In the genomic region with DNA sequence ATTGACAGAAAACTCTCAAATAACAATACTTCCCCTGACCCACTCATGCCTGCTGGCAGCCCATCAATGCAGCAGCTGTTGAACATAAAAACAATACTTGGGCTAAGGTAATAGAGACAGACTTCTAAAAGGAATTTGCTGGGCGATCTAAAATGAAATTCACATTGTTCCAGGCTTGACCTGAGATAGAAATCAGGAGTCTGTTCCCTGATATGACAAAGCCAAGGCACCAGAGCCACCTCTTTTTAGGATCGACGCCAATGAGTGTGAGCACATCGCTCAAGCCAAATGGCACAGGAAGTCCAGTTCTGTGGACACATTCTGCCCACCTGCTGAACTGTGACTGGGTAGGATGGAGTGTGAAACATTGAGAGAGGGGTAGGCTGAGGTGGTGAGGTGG, we compare ENCODE assay signal across 24 cellular contexts. TPM values are rescaled to one million over a fixed set of nuclear protein-coding genes. Genes with fewer than 3 reads are reported as not detected.
DNase-seq lines count a peak whose midpoint lies in the region; ATAC-seq and TF ChIP-seq lines count a peak whose summit lies in the region.
"Had no signal": no experiment of that assay in that cellular context is flagged by ENCODE, and none has a peak within 500 bp of the region (broad histone marks: within the 10 kb centered on the region; RNA-seq: fewer than 3 reads in every experiment).

No MANE protein-coding gene starts in this region.

- ATAC-seq in stimulated activated memory B cell treated with anti-CD40 and anti-IgM and Interleukin-4, amounts not matched to agents 10 μg/mL and 1 μg/mL and 100 μg/mL, for 72 hours = no peak
- no peak for ATAC-seq in stimulated activated naive CD8-positive, alpha-beta T cell treated with anti-CD3 and anti-CD28 coated beads, Interleukin-15, Interleukin-2, amounts not matched to agents 100 U/mL and 50 U/mL, for 24 hours
- ATAC-seq in HG02884 (IDR thresholded peaks at IDR 0.05; ENCODE audit: unreplicated experiment) (no peak), HG03045 (IDR thresholded peaks at IDR 0.05; ENCODE audit: unreplicated experiment) (no peak)
- ATAC-seq: activated CD4-positive, CD25-positive, alpha-beta regulatory T cell treated with anti-CD3 and anti-CD28 coated beads, Interleukin-2, amount 50 U/mL, for 24 hours; activated CD8-positive, alpha-beta T cell treated with anti-CD3 and anti-CD28 coated beads, Interleukin-2, amount 10 ng/mL, durations not matched to agents 7 days and 5 days; activated T-cell treated with anti-CD3 and anti-CD28 coated beads, Interleukin-2, amount 50 U/mL, for 4 hours; stimulated activated effector memory CD8-positive, alpha-beta T cell treated with anti-CD3 and anti-CD28 coated beads, Interleukin-12 subunit alpha, Interleukin-12 subunit beta, amount 100 ng/mL, for 72 hours had no signal

- no peaks in the 10 kb centered on the region for H3K9me3 Mint-ChIP-seq in nephron
- no peaks in the 10 kb centered on the region for H3K9me3 Mint-ChIP-seq in stimulated activated memory B cell treated with anti-CD40 and anti-IgM and Interleukin-4, amounts not matched to agents 10 μg/mL and 1 μg/mL and 100 μg/mL, for 72 hours
- H3K9me3 Mint-ChIP-seq: activated naive CD4-positive, alpha-beta T cell treated with anti-CD3 and anti-CD28 coated beads for 36 hours; activated T-cell treated with anti-CD3 and anti-CD28 coated beads, Interleukin-2, amount 50 U/mL, for 4 hours; CD8-positive, alpha-beta memory T cell; endodermal cell; naive B cell; stimulated activated effector memory CD8-positive, alpha-beta T cell treated with anti-CD3 and anti-CD28 coated beads, Interleukin-12 subunit alpha, Interleukin-12 subunit beta, amount 100 ng/mL, for 72 hours had no signal

- TF ChIP-seq CTCF in BE2C (IDR thresholded peaks at IDR 0.05; ENCODE audit: low read depth, low read length) (no peak), LNCaP clone FGC (IDR thresholded peaks at IDR 0.05; ENCODE audit: control insufficient read depth, extremely low read depth, insufficient read depth) (no peak), nephron (IDR thresholded peaks at IDR 0.05; ENCODE audit: unreplicated experiment in 3 of 3) (no peak)

- H3K4me3 Mint-ChIP-seq in nephron = peak overlapping the region; percentile 40 to 51 (median 43)
- no peak overlapping the region for H3K4me3 Mint-ChIP-seq in stimulated activated memory B cell treated with anti-CD40 and anti-IgM and Interleukin-4, amounts not matched to agents 10 μg/mL and 1 μg/mL and 100 μg/mL, for 72 hours
- H3K4me3 Mint-ChIP-seq: activated CD8-positive, alpha-beta T cell treated with anti-CD3 and anti-CD28 coated beads, Interleukin-2, amount 10 ng/mL, durations not matched to agents 7 days and 5 days; activated naive CD4-positive, alpha-beta T cell treated with anti-CD3 and anti-CD28 coated beads for 36 hours; activated T-cell treated with anti-CD3 and anti-CD28 coated beads, Interleukin-2, amount 50 U/mL, for 4 hours; endodermal cell; stimulated activated effector memory CD8-positive, alpha-beta T cell treated with anti-CD3 and anti-CD28 coated beads, Interleukin-12 subunit alpha, Interleukin-12 subunit beta, amount 100 ng/mL, for 72 hours had no signal

- H3K36me3 ChIP-seq in BE2C = no peaks in the 10 kb centered on the region
- H3K36me3 ChIP-seq: ascending aorta, thoracic aorta had no signal

- no peaks in the 10 kb centered on the region for H3K27me3 ChIP-seq in BE2C
- H3K27me3 ChIP-seq: ascending aorta had no signal

- peak overlapping the region; percentile 28 to 65 (median 46) for H3K27ac Mint-ChIP-seq in nephron
- no peak overlapping the region for H3K27ac Mint-ChIP-seq in stimulated activated memory B cell treated with anti-CD40 and anti-IgM and Interleukin-4, amounts not matched to agents 10 μg/mL and 1 μg/mL and 100 μg/mL, for 72 hours
- H3K27ac Mint-ChIP-seq: activated CD8-positive, alpha-beta T cell treated with anti-CD3 and anti-CD28 coated beads, Interleukin-2, amount 10 ng/mL, durations not matched to agents 7 days and 5 days; activated naive CD4-positive, alpha-beta T cell treated with anti-CD3 and anti-CD28 coated beads for 36 hours; endodermal cell; stimulated activated effector memory CD8-positive, alpha-beta T cell treated with anti-CD3 and anti-CD28 coated beads, Interleukin-12 subunit alpha, Interleukin-12 subunit beta, amount 100 ng/mL, for 72 hours had no signal

- DNase-seq in BE2C = peak; percentile 25
- DNase-seq in LNCaP clone FGC (ENCODE audit: low read depth) = peak; percentile 85
- DNase-seq in dermis blood vessel endothelial cell = peak; percentile 59
- no peak for DNase-seq in stimulated activated naive CD8-positive, alpha-beta T cell treated with anti-CD3 and anti-CD28 coated beads, Interleukin-15, Interleukin-2, amounts not matched to agents 100 U/mL and 50 U/mL, for 24 hours
- DNase-seq: activated CD8-positive, alpha-beta T cell treated with anti-CD3 and anti-CD28 coated beads, Interleukin-2, amount 10 ng/mL, durations not matched to agents 7 days and 5 days; activated naive CD4-positive, alpha-beta T cell treated with anti-CD3 and anti-CD28 coated beads for 36 hours; activated T-cell treated with anti-CD3 and anti-CD28 coated beads, Interleukin-2, amount 50 U/mL, for 4 hours; CD8-positive, alpha-beta memory T cell; endodermal cell; mammary epithelial cell; naive B cell; NCI-H1694; NK-92 treated with Interleukin-12 subunit alpha and Interleukin-12 subunit beta, amount 100 ng/mL, for 24 hours; T-helper 9 cell had no signal

- H3K4me3 ChIP-seq in BE2C (ENCODE audit: low read depth, low read length) = no peak overlapping the region
- no peak overlapping the region for H3K4me3 ChIP-seq in LNCaP clone FGC (ENCODE audit: low read depth, low read length)
- H3K4me3 ChIP-seq: ascending aorta, SK-N-MC, thoracic aorta had no signal

- H3K27me3 Mint-ChIP-seq in nephron (ENCODE audit: low read depth) = no peaks in the 10 kb centered on the region
- no peaks in the 10 kb centered on the region for H3K27me3 Mint-ChIP-seq in stimulated activated memory B cell treated with anti-CD40 and anti-IgM and Interleukin-4, amounts not matched to agents 10 μg/mL and 1 μg/mL and 100 μg/mL, for 72 hours
- H3K27me3 Mint-ChIP-seq: CD8-positive, alpha-beta memory T cell had no signal

- no peaks in the 10 kb centered on the region for H3K9me3 ChIP-seq in BE2C
- H3K9me3 ChIP-seq: ascending aorta, thoracic aorta had no signal

- peaks cover 53% of the 10 kb centered on the region for H3K36me3 Mint-ChIP-seq in nephron (ENCODE audit: low read depth)
- H3K36me3 Mint-ChIP-seq in stimulated activated memory B cell treated with anti-CD40 and anti-IgM and Interleukin-4, amounts not matched to agents 10 μg/mL and 1 μg/mL and 100 μg/mL, for 72 hours = peaks cover 7% of the 10 kb centered on the region

- H3K4me1 Mint-ChIP-seq in nephron = peaks cover 79% of the 10 kb centered on the region
- peaks cover 16% of the 10 kb centered on the region for H3K4me1 Mint-ChIP-seq in stimulated activated memory B cell treated with anti-CD40 and anti-IgM and Interleukin-4, amounts not matched to agents 10 μg/mL and 1 μg/mL and 100 μg/mL, for 72 hours

- peaks cover 36% of the 10 kb centered on the region for H3K4me1 ChIP-seq in BE2C
- H3K4me1 ChIP-seq: parathyroid adenoma had no signal

RNA-seq across cellular contexts. Expression of a gene that starts 4.9 kb away (rescaled TPM):
- polyA plus RNA-seq in BE2C (2012; ENCODE audit: insufficient read depth, insufficient read length, low read depth) = 33.9 TPM
- 160 and 179 TPM in 2 replicates for total RNA-seq in dermis blood vessel endothelial cell

RNA-seq across cellular contexts. Expression of a gene that starts 56.5 kb away (rescaled TPM):
- not detected for polyA plus RNA-seq in BE2C (2012; ENCODE audit: insufficient read depth, insufficient read length, low read depth)
- total RNA-seq in dermis blood vessel endothelial cell = under 0.01 TPM in 1 of 2 replicates, not detected in the other
- total RNA-seq: activated CD8-positive, alpha-beta T cell treated with anti-CD3 and anti-CD28 coated beads, Interleukin-2, amount 10 ng/mL, durations not matched to agents 7 days and 5 days; activated naive CD4-positive, alpha-beta T cell treated with anti-CD3 and anti-CD28 coated beads for 36 hours; CD8-positive, alpha-beta memory T cell had no signal
- polyA plus RNA-seq: CD8-positive, alpha-beta memory T cell had no signal
